ENCODE assay signal across 1 cellular context in genomic region chr1:73205294-73205973, GRCh38.
TF ChIP-seq lines count a peak whose summit lies in the region.

No MANE protein-coding gene starts in this region.

TF ChIP-seq in GM12878, 131 proteins besides CTCF, POLR2A, EP300 and RAD21 (continued from another document):
- TF ChIP-seq FOS (IDR thresholded peaks at IDR 0.05; ENCODE audit: borderline replicate concordance, extremely low read depth, insufficient read length) (no peak), TCF3 (IDR thresholded peaks at IDR 0.05; ENCODE audit: borderline replicate concordance, insufficient read depth, low read depth, low read length) (no peak), REST (IDR thresholded peaks at IDR 0.05; ENCODE audit: low read depth, low read length) (no peak), HDGF (IDR thresholded peaks at IDR 0.05) (no peak), HSF1 (IDR thresholded peaks at IDR 0.05; ENCODE audit: low read depth, low read length) (no peak), MEF2A (IDR thresholded peaks at IDR 0.05; ENCODE audit: insufficient read depth, low read depth, low read length) (no peak), EZH2 (IDR thresholded peaks at IDR 0.05; ENCODE audit: borderline replicate concordance, control insufficient read depth, low read depth, low read length) (no peak)
